Comparison of ENCODE assay signal across 1 cellular context in the genomic region with DNA sequence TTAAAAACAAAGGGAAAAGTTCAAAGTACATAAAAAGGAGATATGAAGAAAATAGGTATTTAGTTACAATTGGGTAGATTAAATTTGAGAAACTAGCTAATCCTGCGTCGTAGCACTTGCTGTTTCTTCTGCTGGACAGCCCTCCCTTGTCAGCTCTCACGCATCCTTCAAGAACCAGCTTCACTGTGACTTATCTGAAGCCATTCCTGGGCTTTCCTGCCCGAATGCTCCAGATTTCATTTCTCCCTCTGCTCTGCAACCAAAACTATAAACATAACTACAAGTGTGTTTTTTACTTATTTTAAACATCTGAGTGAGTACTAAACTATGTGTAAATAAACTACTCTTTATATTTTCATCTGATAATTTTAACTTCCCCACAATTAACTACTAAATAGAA.
TF ChIP-seq lines count a peak whose summit lies in the region.

No MANE protein-coding gene starts in this region.

TF ChIP-seq in neural cell, 6 proteins besides CTCF, POLR2A, EP300 and RAD21 (continued from another document):
- TF ChIP-seq, protein P1, sequence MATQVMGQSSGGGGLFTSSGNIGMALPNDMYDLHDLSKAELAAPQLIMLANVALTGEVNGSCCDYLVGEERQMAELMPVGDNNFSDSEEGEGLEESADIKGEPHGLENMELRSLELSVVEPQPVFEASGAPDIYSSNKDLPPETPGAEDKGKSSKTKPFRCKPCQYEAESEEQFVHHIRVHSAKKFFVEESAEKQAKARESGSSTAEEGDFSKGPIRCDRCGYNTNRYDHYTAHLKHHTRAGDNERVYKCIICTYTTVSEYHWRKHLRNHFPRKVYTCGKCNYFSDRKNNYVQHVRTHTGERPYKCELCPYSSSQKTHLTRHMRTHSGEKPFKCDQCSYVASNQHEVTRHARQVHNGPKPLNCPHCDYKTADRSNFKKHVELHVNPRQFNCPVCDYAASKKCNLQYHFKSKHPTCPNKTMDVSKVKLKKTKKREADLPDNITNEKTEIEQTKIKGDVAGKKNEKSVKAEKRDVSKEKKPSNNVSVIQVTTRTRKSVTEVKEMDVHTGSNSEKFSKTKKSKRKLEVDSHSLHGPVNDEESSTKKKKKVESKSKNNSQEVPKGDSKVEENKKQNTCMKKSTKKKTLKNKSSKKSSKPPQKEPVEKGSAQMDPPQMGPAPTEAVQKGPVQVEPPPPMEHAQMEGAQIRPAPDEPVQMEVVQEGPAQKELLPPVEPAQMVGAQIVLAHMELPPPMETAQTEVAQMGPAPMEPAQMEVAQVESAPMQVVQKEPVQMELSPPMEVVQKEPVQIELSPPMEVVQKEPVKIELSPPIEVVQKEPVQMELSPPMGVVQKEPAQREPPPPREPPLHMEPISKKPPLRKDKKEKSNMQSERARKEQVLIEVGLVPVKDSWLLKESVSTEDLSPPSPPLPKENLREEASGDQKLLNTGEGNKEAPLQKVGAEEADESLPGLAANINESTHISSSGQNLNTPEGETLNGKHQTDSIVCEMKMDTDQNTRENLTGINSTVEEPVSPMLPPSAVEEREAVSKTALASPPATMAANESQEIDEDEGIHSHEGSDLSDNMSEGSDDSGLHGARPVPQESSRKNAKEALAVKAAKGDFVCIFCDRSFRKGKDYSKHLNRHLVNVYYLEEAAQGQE (IDR thresholded peaks at IDR 0.05; ENCODE audit: borderline replicate concordance), result no peak
- TF ChIP-seq MXI1 (conservative IDR thresholded peaks at IDR 0.05; ENCODE audit: poor library complexity, severe bottlenecking) (no peak), POLR2AphosphoS5 (IDR thresholded peaks at IDR 0.05) (no peak), SMC3 (conservative IDR thresholded peaks at IDR 0.05; ENCODE audit: poor library complexity) (no peak), EZH2 (IDR thresholded peaks at IDR 0.05; ENCODE audit: borderline replicate concordance, insufficient read depth, low read length, poor library complexity, severe bottlenecking) (no peak)
TF ChIP-seq in neural cell: peak in this region for 0.
